ENCODE assay signal across 30 cellular contexts in the genomic region with DNA sequence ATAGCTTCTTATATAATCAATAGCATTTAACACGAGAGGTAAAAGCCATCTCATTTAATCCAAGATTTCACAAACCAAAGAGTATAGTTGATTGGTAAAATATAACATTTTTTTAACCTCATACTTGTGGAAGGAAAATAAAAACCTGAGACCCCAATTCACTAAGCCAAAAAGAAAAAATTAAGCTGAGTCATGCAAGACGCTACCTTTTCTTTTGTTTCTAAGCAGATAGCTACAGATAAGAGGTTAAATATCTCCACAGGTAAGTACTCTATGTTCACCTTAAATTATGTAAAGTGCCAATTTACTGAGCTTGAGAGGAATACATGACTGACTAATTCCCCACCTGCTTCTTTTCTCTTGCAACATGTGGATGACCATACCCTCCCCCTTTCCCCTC.
"Had no signal": no experiment of that assay in that cellular context is flagged by ENCODE, and none has a peak within 500 bp of the region (broad histone marks: within the 10 kb centered on the region; RNA-seq: fewer than 3 reads in every experiment).

No MANE protein-coding gene starts in this region.

- DNase-seq: activated CD4-positive, alpha-beta memory T cell treated with anti-CD3 and anti-CD28 coated beads, Interleukin-2, amount 10 ng/mL, durations not matched to agents 7 days and 5 days; activated CD4-positive, alpha-beta T cell treated with anti-CD3 and anti-CD28 coated beads for 36 hours; activated CD4-positive, alpha-beta T cell treated with anti-CD3 and anti-CD28 coated beads, Interleukin-2, amount 50 U/mL, for 1 hour; activated gamma-delta T cell; activated naive CD4-positive, alpha-beta T cell treated with anti-CD3 and anti-CD28 coated beads for 36 hours; activated T-cell treated with anti-CD3 and anti-CD28 coated beads for 4 hours; activated T-cell treated with anti-CD3 and anti-CD28 coated beads, Interleukin-2, amount 50 U/mL, for 48 hours; amygdala; NCI-H1105 treated with DMSO at 0.1 percent for 48 hours; NCI-H1436 treated with DMSO at 0.1 percent for 48 hours; NCI-H187; NCI-H2081; NCI-H2171; NCI-H2227 treated with DMSO at 0.1 percent for 48 hours; NCI-H446 treated with DMSO at 0.1 percent for 48 hours; NCI-H526; NCI-H82; NK-92 treated with Interleukin-12 subunit alpha and Interleukin-12 subunit beta, amount 100 ng/mL, for 24 hours; OCI-M1; Peyer's patch; Right ventricle myocardium superior; SJCRH30; SK-N-SH; T-helper 1 cell; WERI-Rb-1 had no signal

- H3K27me3 Mint-ChIP-seq: activated CD4-positive, alpha-beta memory T cell treated with anti-CD3 and anti-CD28 coated beads, Interleukin-2, amount 10 ng/mL, durations not matched to agents 7 days and 5 days; activated CD4-positive, alpha-beta T cell treated with anti-CD3 and anti-CD28 coated beads for 36 hours; activated naive CD8-positive, alpha-beta T cell; activated T-helper 17 cell treated with anti-CD3 and anti-CD28 coated beads, Interleukin-2, amount 50 U/mL, for 72 hours; brain; central memory CD8-positive, alpha-beta T cell had no signal

- H3K9me2 ChIP-seq: SK-N-SH had no signal

- H3K4me3 ChIP-seq: Peyer's patch, SJCRH30 had no signal

- H3K4me1 Mint-ChIP-seq: activated CD4-positive, alpha-beta memory T cell treated with anti-CD3 and anti-CD28 coated beads, Interleukin-2, amount 10 ng/mL, durations not matched to agents 7 days and 5 days; activated CD4-positive, alpha-beta T cell treated with anti-CD3 and anti-CD28 coated beads for 36 hours; activated T-helper 17 cell treated with anti-CD3 and anti-CD28 coated beads, Interleukin-2, amount 50 U/mL, for 72 hours; central memory CD8-positive, alpha-beta T cell had no signal

- H3K36me3 ChIP-seq: Peyer's patch, SJCRH30, WERI-Rb-1 had no signal

- H3K36me3 Mint-ChIP-seq: activated naive CD8-positive, alpha-beta T cell; brain had no signal

- ATAC-seq: activated CD4-positive, alpha-beta T cell treated with anti-CD3 and anti-CD28 coated beads for 36 hours; activated T-helper 17 cell treated with anti-CD3 and anti-CD28 coated beads, Interleukin-2, amount 50 U/mL, for 72 hours had no signal

- H3K4me3 Mint-ChIP-seq: activated CD4-positive, alpha-beta memory T cell treated with anti-CD3 and anti-CD28 coated beads, Interleukin-2, amount 10 ng/mL, durations not matched to agents 7 days and 5 days; activated CD4-positive, alpha-beta T cell treated with anti-CD3 and anti-CD28 coated beads for 36 hours; activated naive CD4-positive, alpha-beta T cell treated with anti-CD3 and anti-CD28 coated beads for 36 hours; activated naive CD8-positive, alpha-beta T cell; activated T-helper 17 cell treated with anti-CD3 and anti-CD28 coated beads, Interleukin-2, amount 50 U/mL, for 72 hours; brain; central memory CD8-positive, alpha-beta T cell had no signal

- H3K4me1 ChIP-seq: Peyer's patch, SJCRH30 had no signal

- H3K27me3 ChIP-seq: Peyer's patch, SJCRH30 had no signal

- H3K27ac Mint-ChIP-seq: activated CD4-positive, alpha-beta memory T cell treated with anti-CD3 and anti-CD28 coated beads, Interleukin-2, amount 10 ng/mL, durations not matched to agents 7 days and 5 days; activated CD4-positive, alpha-beta T cell treated with anti-CD3 and anti-CD28 coated beads for 36 hours; activated naive CD4-positive, alpha-beta T cell treated with anti-CD3 and anti-CD28 coated beads for 36 hours; activated naive CD8-positive, alpha-beta T cell; activated T-helper 17 cell treated with anti-CD3 and anti-CD28 coated beads, Interleukin-2, amount 50 U/mL, for 72 hours; brain had no signal

- H3K9ac ChIP-seq: SK-N-SH had no signal

- H3K9me3 Mint-ChIP-seq: activated CD4-positive, alpha-beta memory T cell treated with anti-CD3 and anti-CD28 coated beads, Interleukin-2, amount 10 ng/mL, durations not matched to agents 7 days and 5 days had no signal

- H3K9me3 ChIP-seq: Peyer's patch, SJCRH30, SK-N-SH had no signal

- H3K27ac ChIP-seq: Peyer's patch, RWPE1, SJCRH30, WERI-Rb-1 had no signal

- H3K4me2 ChIP-seq: SK-N-SH had no signal
